ENCODE assay signal across 22 cellular contexts in the genomic region with DNA sequence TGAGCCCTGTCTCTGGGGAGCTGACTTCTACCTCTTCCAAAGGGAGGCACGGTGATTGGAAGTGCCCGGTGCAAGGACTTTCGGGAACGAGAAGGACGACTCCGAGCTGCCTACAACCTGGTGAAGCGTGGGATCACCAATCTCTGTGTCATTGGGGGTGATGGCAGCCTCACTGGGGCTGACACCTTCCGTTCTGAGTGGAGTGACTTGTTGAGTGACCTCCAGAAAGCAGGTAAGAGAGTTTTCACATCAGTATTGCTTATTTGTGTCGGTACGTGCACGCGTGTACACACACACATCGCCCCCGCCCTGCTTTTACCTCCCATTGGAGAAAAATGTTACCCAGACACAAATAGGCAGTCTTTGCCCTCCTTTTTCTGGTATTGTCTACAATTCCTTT. TPM values are rescaled to one million over a fixed set of nuclear protein-coding genes. Genes with fewer than 3 reads are reported as not detected.
"Had no signal": no experiment of that assay in that cellular context is flagged by ENCODE, and none has a peak within 500 bp of the region (broad histone marks: within the 10 kb centered on the region; RNA-seq: fewer than 3 reads in every experiment).

No MANE protein-coding gene starts in this region.

- H3K27ac ChIP-seq: SJSA1, SK-N-MC had no signal

- DNase-seq: KBM-7, MV-4-11, NCI-H1048, NCI-H1105, NCI-H1417, NCI-H1436 treated with DMSO at 0.1 percent for 48 hours, NCI-H1694, NCI-H187 treated with DMSO at 0.1 percent for 48 hours, NCI-H2029 treated with DMSO at 0.1 percent for 48 hours, NCI-H2171 treated with DMSO at 0.1 percent for 48 hours, NCI-H446, NCI-H510A, NCI-H524 treated with DMSO at 0.1 percent for 48 hours, NCI-H69, NCI-H774, Right ventricle myocardium superior, RPMI8226, SIG-M5 had no signal

- H3K4me3 ChIP-seq: SJSA1, SK-N-MC had no signal

- H3K4me1 ChIP-seq: SJSA1 had no signal

- H3K27me3 ChIP-seq: SJSA1 had no signal

RNA-seq across cellular contexts. Expression of a gene that starts 50.6 kb away (rescaled TPM):
- total RNA-seq: HT-29, MCF 10A had no signal
